8 cellular contexts compared by ENCODE assay signal in genomic region chr16:66924527-66925321, GRCh38. TPM values are rescaled to one million over a fixed set of nuclear protein-coding genes. Genes with fewer than 3 reads are reported as not detected.
DNase-seq lines count a peak whose midpoint lies in the region; ATAC-seq, FAIRE-seq and TF ChIP-seq lines count a peak whose summit lies in the region.

No MANE protein-coding gene starts in this region.

- FAIRE-seq in HepG2 (lab: Jason Lieb, UNC), result no peak

- H3K4me2 ChIP-seq in SU-DHL-6 (ENCODE audit: low read depth, low read length, poor library complexity, severe bottlenecking) (peak overlapping the region; percentile 56), HepG2 (ENCODE audit: low read depth, low read length) (peak overlapping the region; percentile 77)

- H3K4me1 ChIP-seq in HepG2 (ENCODE audit: insufficient read depth, low read length), result peaks cover 44% of the 10 kb centered on the region
- peaks cover 13 to 74% (median 43%) of the 10 kb centered on the region in 4 donors for H3K4me1 ChIP-seq in stomach

- no peaks in the 10 kb centered on the region for H3K9me2 ChIP-seq in SU-DHL-6 (replicated peaks; ENCODE audit: insufficient read depth, low read length)

- H2AFZ ChIP-seq in SU-DHL-6 (ENCODE audit: low read depth, low read length, severe bottlenecking) (no peak overlapping the region), HepG2 (ENCODE audit: low read length) (no peak overlapping the region)

- H3K4me3 Mint-ChIP-seq in central memory CD8-positive, alpha-beta T cell, result peak overlapping the region; percentile 73

- H3K27ac ChIP-seq in SU-DHL-6 (ENCODE audit: low read depth, low read length) (no peak overlapping the region), HepG2 (ENCODE audit: extremely low read length, insufficient read depth, low read length) (no peak overlapping the region), stomach (peak overlapping the region; percentile 4 to 84 (median 79))

- TF ChIP-seq EP300 in HepG2 (IDR thresholded peaks at IDR 0.05; ENCODE audit: low read depth in 2 of 2, low read length in 2 of 2) (no peak), HepG2 (CRISPR knock-in tag; IDR thresholded peaks at IDR 0.05; ENCODE audit: borderline replicate concordance) (no peak), stomach (IDR thresholded peaks at IDR 0.05) (no peak)

- peak; percentile 95 for TF ChIP-seq RAD21 in HepG2 (CRISPR knock-in tag; IDR thresholded peaks at IDR 0.05)

- in situ Hi-C loops in HepG2 (cut with HindIII; ENCODE audit: extremely low pct_ligation_motif_present, low pct_unique_long_range_greater_than_20kb), result no loop called here

- TF ChIP-seq POLR2A in HepG2 (IDR thresholded peaks at IDR 0.05; ENCODE audit: insufficient read depth in 1 of 2, low read depth in 2 of 2, low read length in 2 of 2) (no peak), stomach (IDR thresholded peaks at IDR 0.05) (no peak)

- POLR2A ChIA-PET in HepG2 (lab: Yijun Ruan, JAX), result no interaction called here

- peaks cover 51% of the 10 kb centered on the region for H3K27me3 Mint-ChIP-seq in central memory CD8-positive, alpha-beta T cell

- H3F3A ChIP-seq in SU-DHL-6 (ENCODE audit: insufficient read depth), result no peaks in the 10 kb centered on the region

- no peaks in the 10 kb centered on the region for H3K9me3 Mint-ChIP-seq in central memory CD8-positive, alpha-beta T cell

- no peaks in the 10 kb centered on the region for H3K79me2 ChIP-seq in SU-DHL-6 (ENCODE audit: insufficient read depth, low read length)
- no peaks in the 10 kb centered on the region for H3K79me2 ChIP-seq in HepG2 (ENCODE audit: insufficient read depth, low read length)

- peaks cover 12% of the 10 kb centered on the region for H3K4me1 Mint-ChIP-seq in central memory CD8-positive, alpha-beta T cell

- no peaks in the 10 kb centered on the region for H4K20me1 ChIP-seq in SU-DHL-6 (ENCODE audit: low read depth, low read length)
- H4K20me1 ChIP-seq in HepG2 (ENCODE audit: insufficient read depth, low read length), result no peaks in the 10 kb centered on the region

- H3K4me3 ChIP-seq in SU-DHL-6 (ENCODE audit: insufficient read depth, low read length, poor library complexity, severe bottlenecking), result peak overlapping the region; percentile 34
- peak overlapping the region; percentile 40 to 73 (median 56); a peak in 4 of 6 replicates for H3K4me3 ChIP-seq in HepG2 (replicated peaks in 1 of 3; ENCODE audit: insufficient read depth in 1 of 3, low read depth in 2 of 3, low read length in 3 of 3)
- H3K4me3 ChIP-seq in stomach, result peak overlapping the region; percentile 56 to 62 (median 60)

- no peaks in the 10 kb centered on the region for H3K9me3 ChIP-seq in SU-DHL-6 (ENCODE audit: insufficient read depth, low read length)
- no peaks in the 10 kb centered on the region for H3K9me3 ChIP-seq in HepG2 (ENCODE audit: low read length)
- no peaks in the 10 kb centered on the region for H3K9me3 ChIP-seq in stomach

- DNase-seq in NCI-H82 (lab: John Stamatoyannopoulos, UW) (peak; percentile 63), NCI-H82 treated with DMSO at 0.1 percent for 48 hours (lab: John Stamatoyannopoulos, UW; ENCODE audit: unreplicated experiment) (no peak), HepG2 (ENCODE audit: low spot score) (no peak), stomach (peak; percentile 49)
- peak in 1 of 2 donors; percentile 13 for DNase-seq in central memory CD8-positive, alpha-beta T cell (ENCODE audit: low spot score in 2 of 2)

- no peak overlapping the region for H3K27ac Mint-ChIP-seq in central memory CD8-positive, alpha-beta T cell (ENCODE audit: low read depth)

- TF ChIP-seq CTCF in SU-DHL-6 (IDR thresholded peaks at IDR 0.05; ENCODE audit: insufficient read depth, low read length, poor library complexity, severe bottlenecking), result no peak
- peak; percentile 77 for TF ChIP-seq CTCF in HepG2 (CRISPR knock-in tag; IDR thresholded peaks at IDR 0.05)
- peak in 3 of 7 experiments; percentile 17 to 51 (median 30) for TF ChIP-seq CTCF in stomach (IDR thresholded peaks at IDR 0.05)

- BruUV-seq in HepG2 (replicated peaks; lab: Mats Ljungman, UMichigan), result no TSS peak

- H3K36me3 ChIP-seq in SU-DHL-6 (ENCODE audit: low read length), result no peaks in the 10 kb centered on the region
- no peaks in the 10 kb centered on the region for H3K36me3 ChIP-seq in HepG2 (replicated peaks in 1 of 2; ENCODE audit: control insufficient read depth in 1 of 2, insufficient read depth in 2 of 2, low read length in 2 of 2)
- H3K36me3 ChIP-seq in stomach, result peaks cover 0 to 8% (median 0%) of the 10 kb centered on the region in 4 donors

- WGBS in HepG2 (ENCODE audit: low lambda C conversion rate), result 61% methylated on average over 22 of the region's 72 CpGs
- 8 to 23% (median 10%) methylated on average over 23 to 72 of the region's 72 CpGs for WGBS in stomach, 5 donors

- CTCF ChIA-PET in HepG2 (lab: Yijun Ruan, JAX; ENCODE audit: low intra/inter-chr PET ratio, low total read pairs), result interaction anchor here (2.6 kb wide), 1 partner anchor 29 kb away, joined by 37 read pairs; no protein-coding TSS in a partner anchor

- peak overlapping the region; percentile 27 for H3K9ac ChIP-seq in SU-DHL-6 (ENCODE audit: low read length)
- no peak overlapping the region; the same call in 1 of the 2 replicates for H3K9ac ChIP-seq in HepG2 (ENCODE audit: insufficient read depth, low read depth, low read length)

- ATAC-seq in central memory CD8-positive, alpha-beta T cell (replicated peaks; ENCODE audit: extremely low read depth, poor library complexity, severe bottlenecking), result peak; percentile 67
- ATAC-seq in HepG2 (peak; percentile 79), HG02610 (IDR thresholded peaks at IDR 0.05; ENCODE audit: unreplicated experiment) (no peak), HG03097 (IDR thresholded peaks at IDR 0.05; ENCODE audit: low FRiP score, unreplicated experiment) (no peak)

- intact Hi-C loops in HepG2 (cut with micrococcal nuclease; ENCODE audit: unreplicated experiment) (loop anchor here (1.0 kb wide), 1 partner anchor 29 kb away; no protein-coding TSS in a partner anchor), stomach (cut with DNase I; ENCODE audit: low total_unique reads) (no loop called here)

- no peaks in the 10 kb centered on the region for H3K36me3 Mint-ChIP-seq in central memory CD8-positive, alpha-beta T cell (ENCODE audit: insufficient read depth)

- H3K27me3 ChIP-seq in SU-DHL-6 (ENCODE audit: low read length) (no peaks in the 10 kb centered on the region), HepG2 (ENCODE audit: control insufficient read depth in 1 of 2, insufficient read depth in 2 of 2, low read length in 2 of 2) (peaks cover 5 to 22% of the 10 kb centered on the region in 2 experiments; a peak in 4 of 5 replicates), stomach (peaks cover 0 to 52% (median 24%) of the 10 kb centered on the region in 3 donors)

RNA-seq across cellular contexts. Expression of gene RRAD, which starts 0.6 kb away (rescaled TPM):
- total RNA-seq in HepG2 (2016; rRNA removed; fragmentation: Illumina TruSeq; extraction: Trizol) (0.80 and 1.0 TPM in 2 replicates), stomach (10 to 100 TPM in 2 of 5 donors, 1 to 10 TPM in 3; 1.0 to 39.7 (median 3.6) TPM)
- total RNA-seq in HepG2 (2016; cell fraction: cytosol; rRNA removed; fragmentation: Illumina TruSeq; extraction: Trizol; ENCODE audit: low read depth), result not detected in 2 replicates
- 0.49 and 1.3 TPM in 2 replicates for total RNA-seq in HepG2 (2016; cell fraction: insoluble cytoplasmic fraction; rRNA removed; fragmentation: Illumina TruSeq; extraction: Trizol)
- total RNA-seq in HepG2 (2016; cell fraction: membrane; rRNA removed; fragmentation: Illumina TruSeq; extraction: Trizol), result 0.21 and 0.34 TPM in 2 replicates
- 0.68 and 0.75 TPM in 2 replicates for total RNA-seq in HepG2 (2016; cell fraction: nucleus; rRNA removed; fragmentation: Illumina TruSeq; extraction: Trizol)
- polyA plus RNA-seq in HepG2 (2011; rRNA removed) (1.1 TPM in 2 replicates), stomach (10 to 100 TPM in 1 of 3 donors, 1 to 10 TPM in 2; 2.9 to 37.8 (median 3.4) TPM)
- 0.95 and 1.5 TPM in 2 replicates for polyA plus RNA-seq in HepG2 (2011; cell fraction: cytosol; rRNA removed)
- polyA plus RNA-seq in HepG2 (2011; cell fraction: nucleus; rRNA removed), result 2.5 and 3.2 TPM in 2 replicates
- 0.30 and 0.93 TPM in 2 replicates for polyA plus RNA-seq in HepG2 (2012)
- polyA plus RNA-seq in HepG2 (2016; cell fraction: cytosol; fragmentation: Illumina TruSeq; extraction: Trizol; ENCODE audit: low read depth), result 0.19 and 0.25 TPM in 2 replicates
- 0.72 and 1.1 TPM in 2 replicates for polyA plus RNA-seq in HepG2 (2016; cell fraction: insoluble cytoplasmic fraction; fragmentation: Illumina TruSeq; extraction: Trizol; ENCODE audit: low read depth)
- 0.26 and 0.29 TPM in 2 replicates for polyA plus RNA-seq in HepG2 (2016; cell fraction: membrane; fragmentation: Illumina TruSeq; extraction: Trizol; ENCODE audit: low read depth)
- polyA plus RNA-seq in HepG2 (2016; cell fraction: nucleus; fragmentation: Illumina TruSeq; extraction: Trizol; ENCODE audit: insufficient read depth, low read depth), result 1.2 and 1.5 TPM in 2 replicates
- 0.16 and 1.7 TPM in 2 replicates for polyA minus RNA-seq in HepG2 (2011; rRNA and poly(A)+ RNA removed; ENCODE audit: low replicate concordance)
- 1.1 TPM in 1 of 2 replicates, not detected in the other for polyA minus RNA-seq in HepG2 (2011; cell fraction: cytosol; rRNA and poly(A)+ RNA removed)
- polyA minus RNA-seq in HepG2 (2011; cell fraction: nucleus; rRNA and poly(A)+ RNA removed), result 0.37 and 0.90 TPM in 2 replicates

RNA-seq across cellular contexts. Expression of gene CDH16, which starts 6.0 kb away (rescaled TPM):
- total RNA-seq in HepG2 (2016; rRNA removed; fragmentation: Illumina TruSeq; extraction: Trizol) (3.2 and 3.9 TPM in 2 replicates), stomach (1 to 10 TPM in 1 of 5 donors, under 1 TPM in 1, not detected in 3; 0.14 to 1.1 TPM)
- 0.30 and 0.53 TPM in 2 replicates for total RNA-seq in HepG2 (2016; cell fraction: cytosol; rRNA removed; fragmentation: Illumina TruSeq; extraction: Trizol; ENCODE audit: low read depth)
- total RNA-seq in HepG2 (2016; cell fraction: insoluble cytoplasmic fraction; rRNA removed; fragmentation: Illumina TruSeq; extraction: Trizol), result 1.7 and 4.2 TPM in 2 replicates
- 0.96 and 1.3 TPM in 2 replicates for total RNA-seq in HepG2 (2016; cell fraction: membrane; rRNA removed; fragmentation: Illumina TruSeq; extraction: Trizol)
- total RNA-seq in HepG2 (2016; cell fraction: nucleus; rRNA removed; fragmentation: Illumina TruSeq; extraction: Trizol), result 3.7 and 4.8 TPM in 2 replicates
- polyA plus RNA-seq in HepG2 (2011; rRNA removed) (2.7 and 5.3 TPM in 2 replicates), stomach (1 to 10 TPM in 1 of 3 donors, not detected in 2; 2.3 TPM)
- polyA plus RNA-seq in HepG2 (2011; cell fraction: cytosol; rRNA removed), result 2.4 and 2.7 TPM in 2 replicates
- polyA plus RNA-seq in HepG2 (2011; cell fraction: nucleus; rRNA removed), result 16.0 and 18.1 TPM in 2 replicates
- 4.3 and 7.8 TPM in 2 replicates for polyA plus RNA-seq in HepG2 (2012)
- 0.38 and 0.63 TPM in 2 replicates for polyA plus RNA-seq in HepG2 (2016; cell fraction: cytosol; fragmentation: Illumina TruSeq; extraction: Trizol; ENCODE audit: low read depth)
- polyA plus RNA-seq in HepG2 (2016; cell fraction: insoluble cytoplasmic fraction; fragmentation: Illumina TruSeq; extraction: Trizol; ENCODE audit: low read depth), result 1.7 and 2.0 TPM in 2 replicates
- polyA plus RNA-seq in HepG2 (2016; cell fraction: membrane; fragmentation: Illumina TruSeq; extraction: Trizol; ENCODE audit: low read depth), result 1.2 TPM in 2 replicates
- 7.5 and 8.9 TPM in 2 replicates for polyA plus RNA-seq in HepG2 (2016; cell fraction: nucleus; fragmentation: Illumina TruSeq; extraction: Trizol; ENCODE audit: insufficient read depth, low read depth)
- polyA minus RNA-seq in HepG2 (2011; rRNA and poly(A)+ RNA removed; ENCODE audit: low replicate concordance), result 0.23 and 7.1 TPM in 2 replicates
- 1.1 and 2.2 TPM in 2 replicates for polyA minus RNA-seq in HepG2 (2011; cell fraction: cytosol; rRNA and poly(A)+ RNA removed)
- polyA minus RNA-seq in HepG2 (2011; cell fraction: nucleus; rRNA and poly(A)+ RNA removed), result 2.7 and 3.3 TPM in 2 replicates

RNA-seq across cellular contexts. Expression of gene CIAO2B, which starts 9.5 kb away (rescaled TPM):
- total RNA-seq in HepG2 (2016; rRNA removed; fragmentation: Illumina TruSeq; extraction: Trizol) (157 and 174 TPM in 2 replicates), stomach (10 to 100 TPM in 4 of 5 donors, 1 to 10 TPM in 1; 4.3 to 95.1 (median 43.2) TPM)
- 112 and 125 TPM in 2 replicates for total RNA-seq in HepG2 (2016; cell fraction: cytosol; rRNA removed; fragmentation: Illumina TruSeq; extraction: Trizol; ENCODE audit: low read depth)
- 157 and 172 TPM in 2 replicates for total RNA-seq in HepG2 (2016; cell fraction: insoluble cytoplasmic fraction; rRNA removed; fragmentation: Illumina TruSeq; extraction: Trizol)
- total RNA-seq in HepG2 (2016; cell fraction: membrane; rRNA removed; fragmentation: Illumina TruSeq; extraction: Trizol), result 121 and 136 TPM in 2 replicates
- total RNA-seq in HepG2 (2016; cell fraction: nucleus; rRNA removed; fragmentation: Illumina TruSeq; extraction: Trizol), result 52.6 and 58.0 TPM in 2 replicates
- polyA plus RNA-seq in HepG2 (2011; rRNA removed) (293 and 323 TPM in 2 replicates), stomach (100 to 1,000 TPM; 166 to 176 (median 171) TPM)
- polyA plus RNA-seq in HepG2 (2011; cell fraction: cytosol; rRNA removed), result 297 and 385 TPM in 2 replicates
- polyA plus RNA-seq in HepG2 (2011; cell fraction: nucleus; rRNA removed), result 155 and 174 TPM in 2 replicates
- polyA plus RNA-seq in HepG2 (2012), result 123 and 148 TPM in 2 replicates
- polyA plus RNA-seq in HepG2 (2016; cell fraction: cytosol; fragmentation: Illumina TruSeq; extraction: Trizol; ENCODE audit: low read depth), result 115 and 148 TPM in 2 replicates
- polyA plus RNA-seq in HepG2 (2016; cell fraction: insoluble cytoplasmic fraction; fragmentation: Illumina TruSeq; extraction: Trizol; ENCODE audit: low read depth), result 172 and 184 TPM in 2 replicates
- polyA plus RNA-seq in HepG2 (2016; cell fraction: membrane; fragmentation: Illumina TruSeq; extraction: Trizol; ENCODE audit: low read depth), result 126 and 141 TPM in 2 replicates
- 111 and 112 TPM in 2 replicates for polyA plus RNA-seq in HepG2 (2016; cell fraction: nucleus; fragmentation: Illumina TruSeq; extraction: Trizol; ENCODE audit: insufficient read depth, low read depth)
- 172 and 255 TPM in 2 replicates for polyA minus RNA-seq in HepG2 (2011; rRNA and poly(A)+ RNA removed; ENCODE audit: low replicate concordance)
- 61.5 and 83.0 TPM in 2 replicates for polyA minus RNA-seq in HepG2 (2011; cell fraction: cytosol; rRNA and poly(A)+ RNA removed)
- 19.1 and 27.6 TPM in 2 replicates for polyA minus RNA-seq in HepG2 (2011; cell fraction: nucleus; rRNA and poly(A)+ RNA removed)

RNA-seq across cellular contexts. Expression of gene CES2, which starts 10.6 kb away (rescaled TPM):
- total RNA-seq in HepG2 (2016; rRNA removed; fragmentation: Illumina TruSeq; extraction: Trizol), result 35.1 and 63.8 TPM in 2 replicates
- 12.7 and 15.0 TPM in 2 replicates for total RNA-seq in HepG2 (2016; cell fraction: cytosol; rRNA removed; fragmentation: Illumina TruSeq; extraction: Trizol; ENCODE audit: low read depth)
- total RNA-seq in HepG2 (2016; cell fraction: insoluble cytoplasmic fraction; rRNA removed; fragmentation: Illumina TruSeq; extraction: Trizol), result 29.8 and 64.2 TPM in 2 replicates
- total RNA-seq in HepG2 (2016; cell fraction: membrane; rRNA removed; fragmentation: Illumina TruSeq; extraction: Trizol), result 28.1 and 29.2 TPM in 2 replicates
- total RNA-seq in HepG2 (2016; cell fraction: nucleus; rRNA removed; fragmentation: Illumina TruSeq; extraction: Trizol), result 66.6 and 67.9 TPM in 2 replicates
- 50.6 and 69.7 TPM in 2 replicates for polyA plus RNA-seq in HepG2 (2011; rRNA removed)
- 53.6 and 111 TPM in 2 replicates for polyA plus RNA-seq in HepG2 (2011; cell fraction: cytosol; rRNA removed)
- polyA plus RNA-seq in HepG2 (2011; cell fraction: nucleus; rRNA removed), result 91.0 and 105 TPM in 2 replicates
- 35.0 and 38.8 TPM in 2 replicates for polyA plus RNA-seq in HepG2 (2012)
- polyA plus RNA-seq in HepG2 (2016; cell fraction: cytosol; fragmentation: Illumina TruSeq; extraction: Trizol; ENCODE audit: low read depth), result 8.2 and 8.4 TPM in 2 replicates
- 34.3 and 41.4 TPM in 2 replicates for polyA plus RNA-seq in HepG2 (2016; cell fraction: insoluble cytoplasmic fraction; fragmentation: Illumina TruSeq; extraction: Trizol; ENCODE audit: low read depth)
- 23.2 and 23.5 TPM in 2 replicates for polyA plus RNA-seq in HepG2 (2016; cell fraction: membrane; fragmentation: Illumina TruSeq; extraction: Trizol; ENCODE audit: low read depth)
- polyA plus RNA-seq in HepG2 (2016; cell fraction: nucleus; fragmentation: Illumina TruSeq; extraction: Trizol; ENCODE audit: insufficient read depth, low read depth), result 90.2 and 93.4 TPM in 2 replicates
- polyA minus RNA-seq in HepG2 (2011; rRNA and poly(A)+ RNA removed; ENCODE audit: low replicate concordance), result 57.1 and 105 TPM in 2 replicates
- 38.1 and 44.7 TPM in 2 replicates for polyA minus RNA-seq in HepG2 (2011; cell fraction: cytosol; rRNA and poly(A)+ RNA removed)
- polyA minus RNA-seq in HepG2 (2011; cell fraction: nucleus; rRNA and poly(A)+ RNA removed), result 58.2 and 81.7 TPM in 2 replicates
- total RNA-seq in stomach, result 100 to 1,000 TPM in 1 of 5 donors, 10 to 100 TPM in 4; 16.9 to 893 (median 47.4) TPM
- polyA plus RNA-seq in stomach, result 10 to 100 TPM; 24.9 to 32.7 (median 26.1) TPM

RNA-seq across cellular contexts. Expression of gene CES3, which starts 36.3 kb away (rescaled TPM):
- total RNA-seq in HepG2 (2016; rRNA removed; fragmentation: Illumina TruSeq; extraction: Trizol) (2.3 and 6.6 TPM in 2 replicates), stomach (100 to 1,000 TPM in 1 of 5 donors, 10 to 100 TPM in 1, 1 to 10 TPM in 1, under 1 TPM in 1, not detected in 1; 0.37 to 145 (median 8.3) TPM)
- total RNA-seq in HepG2 (2016; cell fraction: cytosol; rRNA removed; fragmentation: Illumina TruSeq; extraction: Trizol; ENCODE audit: low read depth), result 1.0 and 1.6 TPM in 2 replicates
- 2.2 and 6.6 TPM in 2 replicates for total RNA-seq in HepG2 (2016; cell fraction: insoluble cytoplasmic fraction; rRNA removed; fragmentation: Illumina TruSeq; extraction: Trizol)
- total RNA-seq in HepG2 (2016; cell fraction: membrane; rRNA removed; fragmentation: Illumina TruSeq; extraction: Trizol), result 1.1 and 1.5 TPM in 2 replicates
- total RNA-seq in HepG2 (2016; cell fraction: nucleus; rRNA removed; fragmentation: Illumina TruSeq; extraction: Trizol), result 7.5 and 8.8 TPM in 2 replicates
- polyA plus RNA-seq in HepG2 (2011; rRNA removed) (17.4 and 18.1 TPM in 2 replicates), stomach (1 to 10 TPM in 1 of 3 donors, under 1 TPM in 1, not detected in 1; 0.56 to 2.8 TPM)
- 6.7 and 8.6 TPM in 2 replicates for polyA plus RNA-seq in HepG2 (2011; cell fraction: cytosol; rRNA removed)
- 92.0 and 127 TPM in 2 replicates for polyA plus RNA-seq in HepG2 (2011; cell fraction: nucleus; rRNA removed)
- polyA plus RNA-seq in HepG2 (2012), result 8.9 and 16.9 TPM in 2 replicates
- 0.78 and 0.88 TPM in 2 replicates for polyA plus RNA-seq in HepG2 (2016; cell fraction: cytosol; fragmentation: Illumina TruSeq; extraction: Trizol; ENCODE audit: low read depth)
- 1.7 and 1.9 TPM in 2 replicates for polyA plus RNA-seq in HepG2 (2016; cell fraction: insoluble cytoplasmic fraction; fragmentation: Illumina TruSeq; extraction: Trizol; ENCODE audit: low read depth)
- 1.1 and 1.7 TPM in 2 replicates for polyA plus RNA-seq in HepG2 (2016; cell fraction: membrane; fragmentation: Illumina TruSeq; extraction: Trizol; ENCODE audit: low read depth)
- polyA plus RNA-seq in HepG2 (2016; cell fraction: nucleus; fragmentation: Illumina TruSeq; extraction: Trizol; ENCODE audit: insufficient read depth, low read depth), result 17.9 and 18.5 TPM in 2 replicates
- 11.2 and 24.1 TPM in 2 replicates for polyA minus RNA-seq in HepG2 (2011; rRNA and poly(A)+ RNA removed; ENCODE audit: low replicate concordance)
- 3.3 and 3.6 TPM in 2 replicates for polyA minus RNA-seq in HepG2 (2011; cell fraction: cytosol; rRNA and poly(A)+ RNA removed)
- polyA minus RNA-seq in HepG2 (2011; cell fraction: nucleus; rRNA and poly(A)+ RNA removed), result 30.0 and 30.8 TPM in 2 replicates

Comparison
In these comparisons a context has a peak if more than half of its experiments do, and no peak if none do; other contexts are left out.
1. DNase-seq: peak in NCI-H82 (single experiment) and stomach (single experiment); none in NCI-H82 treated with DMSO at 0.1 percent for 48 hours (single experiment) and HepG2 (single experiment).
2. H3K27ac ChIP-seq: peak in stomach (5 of 5); none in SU-DHL-6 (single experiment) and HepG2 (single experiment).
3. ATAC-seq: peak in central memory CD8-positive, alpha-beta T cell (single experiment) and HepG2 (single experiment); none in HG02610 (single experiment) and HG03097 (single experiment).
4. Peak in every context shown above with its lines, with median percentiles within 50 percentile points of each other: H3K4me3 ChIP-seq.